ENCODE assay signal across 8 cellular contexts in the genomic region with DNA sequence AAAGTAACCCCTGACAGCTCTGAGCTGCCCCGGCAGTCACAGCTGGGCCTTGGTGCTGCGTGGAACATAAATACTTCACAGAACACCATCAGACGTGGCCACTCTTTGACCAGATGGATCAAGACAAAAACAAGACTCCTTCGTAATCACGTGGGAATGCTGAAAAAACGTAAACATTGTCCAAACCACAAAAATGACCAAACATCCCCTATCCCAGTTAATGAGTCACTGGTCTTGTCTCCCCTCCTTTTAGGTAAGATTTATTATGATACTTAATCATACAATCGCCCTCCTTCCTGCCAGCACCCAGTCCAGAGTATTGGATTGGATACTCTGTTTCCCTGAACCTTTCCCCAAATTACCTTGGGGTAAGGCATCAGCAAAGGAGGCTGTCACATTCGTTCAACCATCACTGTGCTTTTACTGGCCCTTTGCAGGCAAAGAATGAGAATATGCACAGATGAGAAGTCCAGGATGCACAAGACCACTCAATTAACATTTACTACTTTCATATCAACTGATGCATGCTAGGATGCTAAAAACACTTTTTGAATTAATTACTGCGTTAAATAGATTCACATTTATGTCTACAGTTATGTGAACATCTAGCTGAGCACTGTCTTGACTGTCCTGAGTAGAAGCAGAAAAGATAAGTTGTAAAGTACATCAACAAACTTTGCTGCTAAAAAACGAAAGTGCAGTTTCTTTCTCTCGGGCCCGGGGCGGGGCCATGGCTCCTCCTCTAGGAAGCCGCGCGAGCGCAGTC. TPM values are rescaled to one million over a fixed set of nuclear protein-coding genes. Genes with fewer than 3 reads are reported as not detected.
A peak's percentile ranks its signal among the peaks of the same experiment; 100 is the strongest.
DNase-seq lines count a peak whose midpoint lies in the region; ATAC-seq and TF ChIP-seq lines count a peak whose summit lies in the region.

No MANE protein-coding gene starts in this region.

- in situ Hi-C loops in transverse colon (cut with MboI; ENCODE audit: low pct_ligation_motif_present in 1 of 4, low pct_unique_long_range_greater_than_20kb in 1 of 4, low sequenced_read_pairs in 3 of 4): loop anchor here (5.0 to 25.0 kb wide), 5 partner anchors 82 to 690 kb away; a partner anchor contains a TSS

- H3K4me3 ChIP-seq in transverse colon: peak overlapping the region in 3 of 4 donors; percentile 26 to 66 (median 49)

- TF ChIP-seq EP300 in transverse colon (IDR thresholded peaks at IDR 0.05; ENCODE audit: low read depth): no peak

- H3K36me3 ChIP-seq in transverse colon: no peaks in the 10 kb centered on the region

- intact Hi-C loops in transverse colon (cut with DNase I; ENCODE audit: low total_unique reads): no loop called here

- DNase-seq in HS-5 (ENCODE audit: low read depth): peak; percentile 70
- peak; percentile 1 for DNase-seq in left kidney (ENCODE audit: low read depth, low spot score)
- DNase-seq in transverse colon: no peak
- DNase-seq in NCI-H748 treated with DMSO at 0.1 percent for 48 hours (lab: John Stamatoyannopoulos, UW): no peak
- DNase-seq in germinal center (ENCODE audit: low spot score): no peak

- 6 to 23% methylated on average over 6 to 17 of the region's 17 CpGs for WGBS in transverse colon (ENCODE audit: low coverage in 1 of 2), 2 donors

- H3K9me3 ChIP-seq in transverse colon: no peaks in the 10 kb centered on the region

- no peak for TF ChIP-seq CTCF in transverse colon (IDR thresholded peaks at IDR 0.05)

- no peak for TF ChIP-seq POLR2A in GM18505 (IDR thresholded peaks at IDR 0.05; ENCODE audit: borderline replicate concordance, extremely low read depth, insufficient read depth, insufficient read length)
- TF ChIP-seq POLR2A in transverse colon (IDR thresholded peaks at IDR 0.05): no peak

- H3K4me1 ChIP-seq in transverse colon: peaks cover 0 to 13% (median 7%) of the 10 kb centered on the region in 4 donors

- H3K27ac ChIP-seq in angular gyrus (ENCODE audit: low read depth, low read length) (peak overlapping the region; percentile 89), transverse colon (peak overlapping the region; percentile 86 to 98 (median 94))

- ATAC-seq in GM18505 (IDR thresholded peaks at IDR 0.05; ENCODE audit: unreplicated experiment) (peak; percentile 2), HG02571 (IDR thresholded peaks at IDR 0.05; ENCODE audit: unreplicated experiment) (no peak)

- H3K27me3 ChIP-seq in transverse colon: no peaks in the 10 kb centered on the region

RNA-seq across cellular contexts. Expression of a gene that starts 0.5 kb away (rescaled TPM):
- 1 to 10 TPM in 3 of 4 donors, under 1 TPM in 1; 0.20 to 9.1 (median 3.7) TPM for total RNA-seq in transverse colon

RNA-seq across cellular contexts. Expression of a gene that starts 36.5 kb away (rescaled TPM):
- 10 to 100 TPM in 2 of 4 donors, 1 to 10 TPM in 2; 4.8 to 34.7 (median 17.0) TPM for total RNA-seq in transverse colon

Comparison
In these comparisons a context has a peak if more than half of its experiments do, and no peak if none do; other contexts are left out.
1. DNase-seq: peak in HS-5 (single experiment) and left kidney (single experiment); none in transverse colon (single experiment), NCI-H748 treated with DMSO at 0.1 percent for 48 hours (single experiment) and germinal center (single experiment).